In the genomic region with DNA sequence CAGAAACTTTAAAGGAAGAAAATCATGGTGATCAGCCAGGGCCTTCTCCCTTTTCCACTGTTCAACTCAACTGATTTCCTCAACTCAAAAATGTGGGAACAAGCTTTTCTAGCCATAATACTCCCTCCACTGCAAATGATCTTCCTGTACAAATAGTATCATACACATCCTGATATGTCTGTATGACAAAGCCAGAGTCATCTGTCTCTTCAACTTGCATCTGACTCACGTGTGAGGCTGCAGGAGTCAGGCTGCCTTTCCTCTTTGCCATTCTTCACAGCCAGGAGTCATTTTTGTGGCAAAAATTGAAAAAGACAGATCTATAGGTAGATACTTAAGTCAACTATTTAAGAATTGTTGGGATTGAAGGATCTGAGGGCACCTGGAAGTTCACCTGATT, we compare ENCODE assay signal across 16 cellular contexts. TPM values are rescaled to one million over a fixed set of nuclear protein-coding genes. Genes with fewer than 3 reads are reported as not detected.
A peak's percentile ranks its signal among the peaks of the same experiment; 100 is the strongest.
DNase-seq lines count a peak whose midpoint lies in the region; ATAC-seq and TF ChIP-seq lines count a peak whose summit lies in the region.
"Had no signal": no experiment of that assay in that cellular context is flagged by ENCODE, and none has a peak within 500 bp of the region (broad histone marks: within the 10 kb centered on the region; RNA-seq: fewer than 3 reads in every experiment).

No MANE protein-coding gene starts in this region.

- H3K27ac ChIP-seq in CD8-positive, alpha-beta T cell (ENCODE audit: low read depth, low read length), result no peak overlapping the region
- H3K27ac ChIP-seq in foreskin keratinocyte (no peak overlapping the region), MM.1S (ENCODE audit: low read length) (no peak overlapping the region)
- H3K27ac ChIP-seq: suprapubic skin had no signal

- POLR2A ChIA-PET in CD8-positive, alpha-beta T cell (lab: Charles Lee), result interaction anchor here (0.6 to 1.0 kb wide), 3 partner anchors 20 to 1028 kb away, joined by 3 to 5 read pairs (median 3); no protein-coding TSS in a partner anchor

- no peak for ATAC-seq in CD8-positive, alpha-beta T cell
- ATAC-seq in T-helper 17 cell, result no peak
- ATAC-seq in foreskin keratinocyte, result peak; percentile 57
- ATAC-seq: esophagus mucosa, right cardiac atrium had no signal

- H3K9me3 ChIP-seq in CD8-positive, alpha-beta T cell (ENCODE audit: low read length), result no peaks in the 10 kb centered on the region
- H3K9me3 ChIP-seq in T-helper 17 cell (ENCODE audit: control insufficient read depth, low read length, poor library complexity, severe bottlenecking), result no peaks in the 10 kb centered on the region
- H3K9me3 ChIP-seq in MM.1S (replicated peaks; ENCODE audit: insufficient read depth, low read length), result no peaks in the 10 kb centered on the region
- H3K9me3 ChIP-seq: Caco-2, suprapubic skin had no signal

- no peak overlapping the region for H2AFZ ChIP-seq in MM.1S (ENCODE audit: low read length)

- CTCF ChIA-PET in CD8-positive, alpha-beta T cell (lab: Charles Lee), result interaction anchor here (1.3 to 1.7 kb wide), 2 partner anchors 9 to 20 kb away, joined by 3 to 8 read pairs; no protein-coding TSS in a partner anchor

- no peaks in the 10 kb centered on the region for H3F3A ChIP-seq in MM.1S (ENCODE audit: insufficient read depth, low read length)

- H3K4me3 Mint-ChIP-seq in CD8-positive, alpha-beta T cell, result no peak overlapping the region
- no peak overlapping the region for H3K4me3 Mint-ChIP-seq in T-helper 17 cell

- no peak for TF ChIP-seq CTCF in CD8-positive, alpha-beta T cell (IDR thresholded peaks at IDR 0.05)
- TF ChIP-seq CTCF in foreskin keratinocyte (conservative IDR thresholded peaks at IDR 0.05) (no peak), MM.1S (IDR thresholded peaks at IDR 0.05; ENCODE audit: low read length) (no peak)

- H3K27ac Mint-ChIP-seq in CD8-positive, alpha-beta T cell, result peak overlapping the region; percentile 45
- peak overlapping the region; percentile 69 for H3K27ac Mint-ChIP-seq in T-helper 17 cell

- no peaks in the 10 kb centered on the region for H3K27me3 Mint-ChIP-seq in CD8-positive, alpha-beta T cell (ENCODE audit: low read depth)
- H3K27me3 Mint-ChIP-seq in T-helper 17 cell, result no peaks in the 10 kb centered on the region

- no peak overlapping the region for H3K4me3 ChIP-seq in CD8-positive, alpha-beta T cell (ENCODE audit: low read depth, low read length)
- H3K4me3 ChIP-seq in MM.1S (ENCODE audit: low read length), result no peak overlapping the region
- H3K4me3 ChIP-seq: suprapubic skin had no signal

- peaks cover 91% of the 10 kb centered on the region for H3K36me3 Mint-ChIP-seq in CD8-positive, alpha-beta T cell
- H3K36me3 Mint-ChIP-seq in T-helper 17 cell (ENCODE audit: low read depth), result peaks cover 11% of the 10 kb centered on the region

- H3K4me2 ChIP-seq in MM.1S (ENCODE audit: low read depth, low read length), result no peak overlapping the region

- peaks cover 81% of the 10 kb centered on the region for H3K36me3 ChIP-seq in CD8-positive, alpha-beta T cell (ENCODE audit: insufficient read depth, low read length)
- H3K36me3 ChIP-seq in MM.1S (replicated peaks; ENCODE audit: insufficient read depth, low read length), result no peaks in the 10 kb centered on the region; the same call in 1 of the 2 replicates

- H3K4me1 ChIP-seq in CD8-positive, alpha-beta T cell (ENCODE audit: insufficient read depth, low read length), result peaks cover 9% of the 10 kb centered on the region
- H3K4me1 ChIP-seq in foreskin keratinocyte (peaks cover 22% of the 10 kb centered on the region), MM.1S (ENCODE audit: low read length) (no peaks in the 10 kb centered on the region)
- H3K4me1 ChIP-seq: Caco-2 had no signal

- H3K9ac ChIP-seq in MM.1S (ENCODE audit: low read length), result no peak overlapping the region

- H3K79me2 ChIP-seq in MM.1S (ENCODE audit: low read length), result no peaks in the 10 kb centered on the region

- intact Hi-C loops in CD8-positive, alpha-beta T cell (cut with DNase I, micrococcal nuclease), result no loop called here

- no peaks in the 10 kb centered on the region for H3K9me3 Mint-ChIP-seq in CD8-positive, alpha-beta T cell

- H3K27me3 ChIP-seq in CD8-positive, alpha-beta T cell (ENCODE audit: insufficient read depth, low read length), result no peaks in the 10 kb centered on the region
- no peaks in the 10 kb centered on the region for H3K27me3 ChIP-seq in foreskin keratinocyte
- no peaks in the 10 kb centered on the region for H3K27me3 ChIP-seq in MM.1S (replicated peaks; ENCODE audit: insufficient read depth, low read length)
- H3K27me3 ChIP-seq: suprapubic skin had no signal

- DNase-seq in AG08395 (ENCODE audit: low spot score) (peak; percentile 51), T-helper 17 cell (no peak), foreskin keratinocyte (peak in 1 of 2 donors; percentile 52), MM.1S (no peak), NCI-H1417 treated with DMSO at 0.1 percent for 48 hours (lab: John Stamatoyannopoulos, UW) (no peak), NCI-H1105 treated with DMSO at 0.1 percent for 48 hours (lab: John Stamatoyannopoulos, UW) (no peak)
- DNase-seq in CD8-positive, alpha-beta T cell, result no peak
- DNase-seq in stimulated activated CD4-positive, alpha-beta T cell treated with anti-CD3 and anti-CD28 coated beads, Interleukin-2, amount 100 ng/mL, for 48 hours, result no peak
- DNase-seq: activated CD4-positive, alpha-beta T cell treated with anti-CD3 and anti-CD28 coated beads, Interleukin-2, amount 50 U/mL, for 1 hour; Caco-2; NCI-H1105; NCI-H524 treated with DMSO at 0.1 percent for 48 hours; occipital lobe; right cardiac atrium had no signal

- peaks cover 51% of the 10 kb centered on the region for H3K4me1 Mint-ChIP-seq in CD8-positive, alpha-beta T cell (ENCODE audit: low read depth)
- H3K4me1 Mint-ChIP-seq in T-helper 17 cell, result peaks cover 16% of the 10 kb centered on the region

- no peaks in the 10 kb centered on the region for H3K9me2 ChIP-seq in MM.1S (replicated peaks; ENCODE audit: insufficient read depth, low read length)

- H4K20me1 ChIP-seq in MM.1S (ENCODE audit: insufficient read depth, low read length), result no peaks in the 10 kb centered on the region

RNA-seq across cellular contexts. Expression of a gene that starts 13.3 kb away (rescaled TPM):
- total RNA-seq in CD8-positive, alpha-beta T cell, result 10 to 100 TPM; 57.8 to 61.3 TPM
- 10 to 100 TPM; 35.0 to 38.9 TPM for total RNA-seq in T-helper 17 cell
- 11.8 and 12.2 TPM in 2 replicates for total RNA-seq in foreskin keratinocyte
- polyA plus RNA-seq in foreskin keratinocyte, result 9.2 and 10.0 TPM in 2 replicates

RNA-seq across cellular contexts. Expression of a gene that starts 40.6 kb away (rescaled TPM):
- total RNA-seq in CD8-positive, alpha-beta T cell, result 100 to 1,000 TPM; 802 to 814 TPM
- 100 to 1,000 TPM; 388 to 426 TPM for total RNA-seq in T-helper 17 cell
- total RNA-seq in foreskin keratinocyte, result 6.1 and 11.9 TPM in 2 replicates
- polyA plus RNA-seq in foreskin keratinocyte, result 4.6 and 8.6 TPM in 2 replicates

Comparison
In these comparisons a context has a peak if more than half of its experiments do, and no peak if none do; other contexts are left out.
1. RNA of a gene that starts 40.6 kb away (total RNA-seq): 802 to 814 TPM in CD8-positive, alpha-beta T cell and 388 to 426 TPM in T-helper 17 cell; 6.1 to 11.9 TPM in foreskin keratinocyte; every median in the first group is over 10 times any median in the second.